Comparison of ENCODE assay signal across 1 cellular context in genomic region chr6:107489636-107490567, GRCh38.
TF ChIP-seq lines count a peak whose summit lies in the region.

A gene with protein sequence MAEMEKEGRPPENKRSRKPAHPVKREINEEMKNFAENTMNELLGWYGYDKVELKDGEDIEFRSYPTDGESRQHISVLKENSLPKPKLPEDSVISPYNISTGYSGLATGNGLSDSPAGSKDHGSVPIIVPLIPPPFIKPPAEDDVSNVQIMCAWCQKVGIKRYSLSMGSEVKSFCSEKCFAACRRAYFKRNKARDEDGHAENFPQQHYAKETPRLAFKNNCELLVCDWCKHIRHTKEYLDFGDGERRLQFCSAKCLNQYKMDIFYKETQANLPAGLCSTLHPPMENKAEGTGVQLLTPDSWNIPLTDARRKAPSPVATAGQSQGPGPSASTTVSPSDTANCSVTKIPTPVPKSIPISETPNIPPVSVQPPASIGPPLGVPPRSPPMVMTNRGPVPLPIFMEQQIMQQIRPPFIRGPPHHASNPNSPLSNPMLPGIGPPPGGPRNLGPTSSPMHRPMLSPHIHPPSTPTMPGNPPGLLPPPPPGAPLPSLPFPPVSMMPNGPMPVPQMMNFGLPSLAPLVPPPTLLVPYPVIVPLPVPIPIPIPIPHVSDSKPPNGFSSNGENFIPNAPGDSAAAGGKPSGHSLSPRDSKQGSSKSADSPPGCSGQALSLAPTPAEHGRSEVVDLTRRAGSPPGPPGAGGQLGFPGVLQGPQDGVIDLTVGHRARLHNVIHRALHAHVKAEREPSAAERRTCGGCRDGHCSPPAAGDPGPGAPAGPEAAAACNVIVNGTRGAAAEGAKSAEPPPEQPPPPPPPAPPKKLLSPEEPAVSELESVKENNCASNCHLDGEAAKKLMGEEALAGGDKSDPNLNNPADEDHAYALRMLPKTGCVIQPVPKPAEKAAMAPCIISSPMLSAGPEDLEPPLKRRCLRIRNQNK (plus strand): TSS chr6:107490117. CDS start chr6:107490617, 500 bp downstream.

TF ChIP-seq in endothelial cell of umbilical vein, 7 proteins besides CTCF, POLR2A, EP300 and RAD21 (continued from another document):
- TF ChIP-seq, protein P1, sequence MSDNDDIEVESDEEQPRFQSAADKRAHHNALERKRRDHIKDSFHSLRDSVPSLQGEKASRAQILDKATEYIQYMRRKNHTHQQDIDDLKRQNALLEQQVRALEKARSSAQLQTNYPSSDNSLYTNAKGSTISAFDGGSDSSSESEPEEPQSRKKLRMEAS (IDR thresholded peaks at IDR 0.05; ENCODE audit: insufficient read depth, insufficient read length) = no peak
